Comparison of ENCODE assay signal across 20 cellular contexts in the genomic region with DNA sequence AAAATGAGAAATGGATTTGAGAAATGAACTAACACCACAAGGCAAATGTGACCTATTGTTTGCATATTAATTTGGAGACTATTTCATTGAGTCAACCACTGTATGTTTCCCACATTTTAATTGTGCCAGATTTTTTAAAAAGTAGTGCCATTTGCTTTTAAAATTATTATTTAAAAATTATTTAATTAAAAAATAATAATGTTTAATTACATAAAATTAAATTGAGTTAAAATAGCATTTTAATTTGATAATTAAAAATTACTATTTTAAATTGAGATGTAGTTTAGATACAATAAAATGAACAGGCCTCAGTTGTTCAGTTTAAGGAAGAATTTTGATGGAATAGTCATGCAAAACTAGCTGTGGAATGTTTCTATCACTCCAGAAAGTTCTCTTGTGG.
"Had no signal": no experiment of that assay in that cellular context is flagged by ENCODE, and none has a peak within 500 bp of the region (broad histone marks: within the 10 kb centered on the region; RNA-seq: fewer than 3 reads in every experiment).

No MANE protein-coding gene starts in this region.

- H3K4me3 ChIP-seq: lung, right atrium auricular region, sigmoid colon, skin epidermis, stomach, thoracic aorta had no signal

- H3K27me3 ChIP-seq: heart left ventricle, right atrium auricular region, sigmoid colon, stomach had no signal

- H3K27ac ChIP-seq: heart left ventricle, neutrophil, right atrium auricular region, sigmoid colon, skin epidermis, thoracic aorta had no signal

- H3K36me3 ChIP-seq: heart left ventricle, neutrophil, right atrium auricular region, sigmoid colon, stomach, thoracic aorta had no signal

- DNase-seq: endodermal cell; foreskin melanocyte; hippocampal formation; left ventricle myocardium superior; mesenchymal stem cell; midbrain; naive thymus-derived CD4-positive, alpha-beta T cell; posterior cingulate gyrus; sigmoid colon; stimulated activated CD4-positive, alpha-beta T cell treated with anti-CD3 and anti-CD28 coated beads, Interleukin-12 subunit alpha, Interleukin-12 subunit beta, amount 100 ng/mL, for 4 hours; stimulated activated naive CD4-positive, alpha-beta T cell; substantia nigra had no signal

- FAIRE-seq: urothelium cell line had no signal

- H3K9me3 ChIP-seq: heart left ventricle, neutrophil, right atrium auricular region, sigmoid colon, stomach, thoracic aorta had no signal
